In the genomic region with DNA sequence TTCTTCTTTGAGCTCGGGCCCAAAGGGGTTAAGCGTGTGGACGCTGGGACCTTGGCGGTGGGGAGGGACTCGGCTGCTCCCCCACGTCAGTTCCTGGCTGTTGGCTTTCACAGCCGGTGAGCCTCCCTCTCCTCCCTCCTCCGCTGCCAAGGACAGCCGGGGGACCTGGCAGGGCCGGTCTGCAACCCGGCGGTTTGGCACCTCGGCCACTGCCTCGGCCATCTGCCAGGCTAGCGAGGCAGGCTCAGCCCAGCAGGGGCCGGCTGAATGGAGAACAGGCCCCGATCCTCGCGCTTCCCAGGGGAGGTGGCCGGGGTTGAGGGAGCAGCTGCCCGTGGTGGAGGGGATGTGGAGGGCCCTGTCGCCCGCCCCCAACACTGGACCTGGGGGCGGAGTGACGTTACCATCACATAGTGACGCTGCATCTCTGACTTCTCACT, we compare ENCODE assay signal across 8 cellular contexts. TPM values are rescaled to one million over a fixed set of nuclear protein-coding genes. Genes with fewer than 3 reads are reported as not detected.
DNase-seq lines count a peak whose midpoint lies in the region; ATAC-seq and TF ChIP-seq lines count a peak whose summit lies in the region.

No MANE protein-coding gene starts in this region.

- TF ChIP-seq CTCF in upper lobe of left lung (IDR thresholded peaks at IDR 0.05) = peak in 3 of 6 experiments; percentile 18 to 51 (median 24)

- peak overlapping the region in 2 of 4 donors; percentile 5 to 89 for H3K4me3 ChIP-seq in upper lobe of left lung

- peak; percentile 40 for DNase-seq in NCI-H2227 (lab: John Stamatoyannopoulos, UW; ENCODE audit: unreplicated experiment)
- DNase-seq in NCI-H2227 treated with DMSO at 0.1 percent for 48 hours (lab: John Stamatoyannopoulos, UW) = no peak
- peak; percentile 81 for DNase-seq in medulla oblongata (ENCODE audit: extremely low spot score)
- DNase-seq in upper lobe of left lung = peak; percentile 88 to 96
- no peak for DNase-seq in hepatic stellate cell (ENCODE audit: low spot score)
- DNase-seq in 8988T = no peak

- no peak for TF ChIP-seq EP300 in upper lobe of left lung (IDR thresholded peaks at IDR 0.05)

- peak overlapping the region; percentile 65 for H3K27ac ChIP-seq in cingulate gyrus (ENCODE audit: low read depth, low read length)
- H3K27ac ChIP-seq in upper lobe of left lung = peak overlapping the region; percentile 70 to 99 (median 78)

- H3K4me1 ChIP-seq in upper lobe of left lung = peaks cover 40 to 64% (median 55%) of the 10 kb centered on the region in 4 donors

- no peaks in the 10 kb centered on the region for H3K27me3 ChIP-seq in upper lobe of left lung

- peaks cover 25 to 77% (median 65%) of the 10 kb centered on the region in 4 donors for H3K36me3 ChIP-seq in upper lobe of left lung

- H3K9me3 ChIP-seq in upper lobe of left lung = no peaks in the 10 kb centered on the region

- TF ChIP-seq POLR2A in upper lobe of left lung (IDR thresholded peaks at IDR 0.05) = no peak

- WGBS in upper lobe of left lung, 2 donors = 49 to 90% methylated on average over 10 to 21 of the region's 26 CpGs

- ATAC-seq in upper lobe of left lung (ENCODE audit: low FRiP score in 2 of 2) (peak; percentile 61 to 86), HG03095 (IDR thresholded peaks at IDR 0.05; ENCODE audit: unreplicated experiment) (no peak)

RNA-seq across cellular contexts. Expression of a gene that starts 5.0 kb away (rescaled TPM):
- total RNA-seq in upper lobe of left lung = 100 to 1,000 TPM; 324 to 781 (median 471) TPM

RNA-seq across cellular contexts. Expression of a gene that starts 28.2 kb away (rescaled TPM):
- total RNA-seq in upper lobe of left lung = 100 to 1,000 TPM in 1 of 6 donors, 10 to 100 TPM in 5; 35.0 to 115 (median 56.0) TPM

RNA-seq across cellular contexts. Expression of a gene that starts 36.9 kb away (rescaled TPM):
- total RNA-seq in upper lobe of left lung = 100 to 1,000 TPM in 1 of 6 donors, 10 to 100 TPM in 5; 60.0 to 103 (median 75.9) TPM

Comparison
In these comparisons a context has a peak if more than half of its experiments do, and no peak if none do; other contexts are left out.
1. DNase-seq: peak in NCI-H2227 (single experiment), medulla oblongata (single experiment) and upper lobe of left lung (2 of 2); none in NCI-H2227 treated with DMSO at 0.1 percent for 48 hours (single experiment), hepatic stellate cell (single experiment) and 8988T (single experiment).